Comparison of ENCODE assay signal across 10 cellular contexts in genomic region chr17:8290043-8290442, GRCh38. TPM values are rescaled to one million over a fixed set of nuclear protein-coding genes. Genes with fewer than 3 reads are reported as not detected.
DNase-seq lines count a peak whose midpoint lies in the region; ATAC-seq lines count a peak whose summit lies in the region.
"Had no signal": no experiment of that assay in that cellular context is flagged by ENCODE, and none has a peak within 500 bp of the region (broad histone marks: within the 10 kb centered on the region; RNA-seq: fewer than 3 reads in every experiment).

No MANE protein-coding gene starts in this region.

- peak; percentile 31 for DNase-seq in ACHN
- DNase-seq in EH (ENCODE audit: low read depth) = peak; percentile 20
- DNase-seq in T-cell = no peak
- peak; percentile 47 for DNase-seq in hepatic stellate cell (ENCODE audit: low spot score)
- DNase-seq in HuH-7 (ENCODE audit: low spot score) = no peak
- DNase-seq in NCI-H146 (lab: John Stamatoyannopoulos, UW) = no peak
- DNase-seq in head of caudate nucleus = no peak
- DNase-seq: activated gamma-delta T cell treated with Interleukin-2 at 50 U/mL for 16 hours, NCI-H187 treated with DMSO at 0.1 percent for 48 hours had no signal

- H3K36me3 Mint-ChIP-seq in T-cell = no peaks in the 10 kb centered on the region

- H3K4me3 Mint-ChIP-seq in T-cell = peak overlapping the region; percentile 93 to 97 (median 94)

- H3K9me3 Mint-ChIP-seq in T-cell = no peaks in the 10 kb centered on the region

- no peaks in the 10 kb centered on the region for H3K27me3 Mint-ChIP-seq in T-cell

- intact Hi-C loops in head of caudate nucleus (cut with DNase I) = loop anchor here (10.0 kb wide), 1 partner anchor 65 kb away; no protein-coding TSS in a partner anchor

- peaks cover 42 to 55% (median 49%) of the 10 kb centered on the region in 3 donors for H3K4me1 Mint-ChIP-seq in T-cell

- peak overlapping the region; percentile 20 to 79 for H3K27ac Mint-ChIP-seq in T-cell

- POLR2A ChIA-PET in T-cell (lab: Charles Lee) = no interaction called here

- in situ Hi-C loops in ACHN (cut with HindIII; ENCODE audit: low pct_ligation_motif_present, low pct_unique_long_range_greater_than_20kb, low sequenced_read_pairs) = no loop called here

- ATAC-seq in T-cell (replicated peaks in 1 of 4) (no peak), GM18519 (IDR thresholded peaks at IDR 0.05; ENCODE audit: low FRiP score, unreplicated experiment) (no peak)

- CTCF ChIA-PET in T-cell (lab: Charles Lee) = no interaction called here

RNA-seq across cellular contexts. Expression of gene RANGRF, which starts 1.6 kb away (rescaled TPM):
- 10 to 100 TPM; 29.0 to 41.8 (median 40.9) TPM for total RNA-seq in T-cell

RNA-seq across cellular contexts. Expression of gene SLC25A35, which starts 5.2 kb away (rescaled TPM):
- total RNA-seq in T-cell = 10 to 100 TPM in 1 of 5 donors, 1 to 10 TPM in 4; 6.6 to 10.0 (median 8.0) TPM

RNA-seq across cellular contexts. Expression of gene ARHGEF15, which starts 20.0 kb away (rescaled TPM):
- total RNA-seq in T-cell = under 1 TPM in 1 of 5 donors, not detected in 4; 0.26 TPM

RNA-seq across cellular contexts. Expression of gene PFAS, which starts 41.0 kb away (rescaled TPM):
- 10 to 100 TPM; 31.5 to 52.4 (median 37.8) TPM for total RNA-seq in T-cell

RNA-seq across cellular contexts. Expression of gene CTC1, which starts 42.2 kb away (rescaled TPM):
- 100 to 1,000 TPM; 230 to 309 (median 269) TPM for total RNA-seq in T-cell

Comparison
In these comparisons a context has a peak if more than half of its experiments do, and no peak if none do; other contexts are left out.
1. DNase-seq: peak in ACHN (single experiment), EH (single experiment) and hepatic stellate cell (single experiment); none in T-cell (0 of 34), HuH-7 (single experiment), NCI-H146 (single experiment) and head of caudate nucleus (0 of 42).